Comparison of ENCODE assay signal across 1 cellular context in genomic region chr16:87258653-87259052, GRCh38. TPM values are rescaled to one million over a fixed set of nuclear protein-coding genes. Genes with fewer than 3 reads are reported as not detected.
"Had no signal": no experiment of that assay in that cellular context is flagged by ENCODE, and none has a peak within 500 bp of the region (broad histone marks: within the 10 kb centered on the region; RNA-seq: fewer than 3 reads in every experiment).

No MANE protein-coding gene starts in this region.

RNA-seq across cellular contexts. Expression of gene C16orf95, which starts 58.5 kb away (rescaled TPM):
- total RNA-seq: ascending aorta had no signal
